ENCODE assay signal across 12 cellular contexts in the genomic region with DNA sequence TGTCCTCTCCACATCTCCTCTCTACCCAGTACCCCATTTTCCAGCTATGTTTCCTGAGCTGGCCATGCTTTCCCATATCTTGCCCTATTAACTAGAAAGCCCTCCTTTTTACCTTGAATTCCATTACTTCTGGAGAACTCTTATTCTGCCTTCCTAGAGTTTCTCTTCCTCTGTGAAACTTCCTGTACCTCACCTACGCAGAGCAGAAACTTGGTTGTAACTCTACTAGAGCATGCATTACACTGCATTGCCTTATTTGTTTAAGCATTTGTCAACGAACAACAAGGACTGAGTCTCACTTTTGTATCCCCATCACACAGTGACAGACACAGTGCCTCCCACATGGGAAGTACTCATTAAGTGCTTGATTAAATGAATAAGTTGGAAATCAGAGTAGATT. TPM values are rescaled to one million over a fixed set of nuclear protein-coding genes. Genes with fewer than 3 reads are reported as not detected.
DNase-seq lines count a peak whose midpoint lies in the region; ATAC-seq, FAIRE-seq and TF ChIP-seq lines count a peak whose summit lies in the region.
"Had no signal": no experiment of that assay in that cellular context is flagged by ENCODE, and none has a peak within 500 bp of the region (broad histone marks: within the 10 kb centered on the region; RNA-seq: fewer than 3 reads in every experiment).

No MANE protein-coding gene starts in this region.

- intact Hi-C loops in activated T-helper 2 cell treated with anti-CD3 and anti-CD28 coated beads, Interferon-gamma antibody, Interleukin-2, Interleukin-4, amounts not matched to agents 10 μg/mL and 5 μg/mL and 100 μg/mL, durations not matched to agents 14 hours and 24 hours and 36 hours (cut with micrococcal nuclease) = no loop called here

- TF ChIP-seq CTCF in progenitor cell of endocrine pancreas (IDR thresholded peaks at IDR 0.05; ENCODE audit: unreplicated experiment) = no peak

- no peaks in the 10 kb centered on the region for H3K9me3 Mint-ChIP-seq in activated T-helper 2 cell treated with anti-CD3 and anti-CD28 coated beads, Interferon-gamma antibody, Interleukin-2, Interleukin-4, amounts not matched to agents 10 μg/mL and 5 μg/mL and 100 μg/mL, durations not matched to agents 14 hours and 24 hours and 36 hours
- H3K9me3 Mint-ChIP-seq in progenitor cell of endocrine pancreas (ENCODE audit: low read depth) = no peaks in the 10 kb centered on the region

- no peak overlapping the region for H3K4me3 Mint-ChIP-seq in activated T-helper 2 cell treated with anti-CD3 and anti-CD28 coated beads, Interferon-gamma antibody, Interleukin-2, Interleukin-4, amounts not matched to agents 10 μg/mL and 5 μg/mL and 100 μg/mL, durations not matched to agents 14 hours and 24 hours and 36 hours (ENCODE audit: low read depth)
- no peak overlapping the region for H3K4me3 Mint-ChIP-seq in progenitor cell of endocrine pancreas (ENCODE audit: low read depth)

- peak; percentile 60 for FAIRE-seq in GM12892 (lab: Jason Lieb, UNC)
- FAIRE-seq: TTC549 had no signal

- ATAC-seq in GM21723 (IDR thresholded peaks at IDR 0.05; ENCODE audit: unreplicated experiment) (peak; percentile 70), GM18867 (IDR thresholded peaks at IDR 0.05; ENCODE audit: unreplicated experiment) (no peak)

- H3K36me3 Mint-ChIP-seq in activated T-helper 2 cell treated with anti-CD3 and anti-CD28 coated beads, Interferon-gamma antibody, Interleukin-2, Interleukin-4, amounts not matched to agents 10 μg/mL and 5 μg/mL and 100 μg/mL, durations not matched to agents 14 hours and 24 hours and 36 hours (ENCODE audit: low read depth) = peaks cover 14% of the 10 kb centered on the region
- peaks cover 9% of the 10 kb centered on the region for H3K36me3 Mint-ChIP-seq in progenitor cell of endocrine pancreas (ENCODE audit: insufficient read depth)

- DNase-seq in GM12892 (ENCODE audit: insufficient read length) (no peak), progenitor cell of endocrine pancreas (ENCODE audit: low spot score, unreplicated experiment) (no peak), NCI-H1436 treated with DMSO at 0.1 percent for 48 hours (lab: John Stamatoyannopoulos, UW) (no peak), OCI-M2 (lab: John Stamatoyannopoulos, UW; ENCODE audit: unreplicated experiment) (no peak)
- DNase-seq in activated T-helper 2 cell treated with anti-CD3 and anti-CD28 coated beads, Interferon-gamma antibody, Interleukin-2, Interleukin-4, amounts not matched to agents 10 μg/mL and 5 μg/mL and 100 μg/mL, durations not matched to agents 14 hours and 24 hours and 36 hours (ENCODE audit: low spot score) = no peak
- no peak for DNase-seq in activated naive CD4-positive, alpha-beta T cell treated with anti-CD3 and anti-CD28 coated beads, Interleukin-2, amount 50 U/mL, for 16 hours
- DNase-seq: activated effector memory CD4-positive, alpha-beta T cell treated with anti-CD3 and anti-CD28 coated beads, Interleukin-2, amount 50 U/mL, for 16 hours; NCI-H524; substantia nigra had no signal

- H3K27ac Mint-ChIP-seq in activated T-helper 2 cell treated with anti-CD3 and anti-CD28 coated beads, Interferon-gamma antibody, Interleukin-2, Interleukin-4, amounts not matched to agents 10 μg/mL and 5 μg/mL and 100 μg/mL, durations not matched to agents 14 hours and 24 hours and 36 hours = peak overlapping the region; percentile 1
- H3K27ac Mint-ChIP-seq in progenitor cell of endocrine pancreas = peak overlapping the region; percentile 21

- no peak for TF ChIP-seq POLR2A in GM12892 (IDR thresholded peaks at IDR 0.05; ENCODE audit: low read depth, low read length)

- no peaks in the 10 kb centered on the region for H3K27me3 Mint-ChIP-seq in activated T-helper 2 cell treated with anti-CD3 and anti-CD28 coated beads, Interferon-gamma antibody, Interleukin-2, Interleukin-4, amounts not matched to agents 10 μg/mL and 5 μg/mL and 100 μg/mL, durations not matched to agents 14 hours and 24 hours and 36 hours (ENCODE audit: low read depth)
- H3K27me3 Mint-ChIP-seq in progenitor cell of endocrine pancreas = no peaks in the 10 kb centered on the region

- H3K4me1 Mint-ChIP-seq in activated T-helper 2 cell treated with anti-CD3 and anti-CD28 coated beads, Interferon-gamma antibody, Interleukin-2, Interleukin-4, amounts not matched to agents 10 μg/mL and 5 μg/mL and 100 μg/mL, durations not matched to agents 14 hours and 24 hours and 36 hours (ENCODE audit: low read depth) = peaks cover 45% of the 10 kb centered on the region
- H3K4me1 Mint-ChIP-seq in progenitor cell of endocrine pancreas (ENCODE audit: low read depth) = peaks cover 51% of the 10 kb centered on the region

RNA-seq across cellular contexts. Expression of gene VCL, which starts 36.4 kb away (rescaled TPM):
- 14.2 TPM for polyA plus RNA-seq in GM12892 (2012; ENCODE audit: missing spikeins)
- 24.4 TPM in 2 replicates for total RNA-seq in activated T-helper 2 cell treated with anti-CD3 and anti-CD28 coated beads, Interferon-gamma antibody, Interleukin-2, Interleukin-4, amounts not matched to agents 10 μg/mL and 5 μg/mL and 100 μg/mL, durations not matched to agents 14 hours and 24 hours and 36 hours
- 107 and 116 TPM in 2 replicates for total RNA-seq in progenitor cell of endocrine pancreas
